ENCODE assay signal across 13 cellular contexts in the genomic region with DNA sequence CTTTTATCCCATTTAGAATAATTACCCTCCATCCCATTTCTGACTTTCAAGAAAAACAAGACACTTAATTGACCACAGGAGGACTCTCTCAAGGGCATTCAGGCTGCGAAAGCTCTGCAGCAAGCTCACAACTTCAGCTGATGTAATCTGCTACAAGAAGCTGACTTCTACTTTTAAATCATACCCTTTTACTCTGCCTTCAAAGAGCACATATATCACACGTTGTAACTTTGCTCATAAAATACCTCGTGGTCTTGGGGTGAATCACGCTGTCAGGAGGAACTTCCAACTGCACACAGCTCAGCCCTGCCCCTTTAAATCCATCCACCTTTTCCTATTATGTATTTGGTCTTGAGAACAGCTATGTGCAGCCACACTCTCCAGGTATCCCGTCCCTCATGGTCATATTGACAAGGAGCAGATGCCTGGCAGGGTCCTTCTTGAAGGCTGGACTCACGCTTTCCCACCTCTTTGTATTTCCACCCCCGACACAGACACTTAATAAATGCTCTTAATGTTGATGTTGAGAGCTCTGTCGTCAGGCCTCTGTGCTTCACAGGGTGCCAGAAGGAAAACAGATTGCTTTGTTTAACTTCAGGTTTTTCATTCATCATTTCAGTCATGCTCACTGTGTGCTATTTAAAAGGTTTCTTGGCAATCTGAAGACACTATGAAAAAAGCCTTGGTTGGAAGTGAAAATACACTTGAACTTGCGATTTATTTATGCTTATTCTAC. TPM values are rescaled to one million over a fixed set of nuclear protein-coding genes. Genes with fewer than 3 reads are reported as not detected.
A peak's percentile ranks its signal among the peaks of the same experiment; 100 is the strongest.
DNase-seq lines count a peak whose midpoint lies in the region; ATAC-seq and TF ChIP-seq lines count a peak whose summit lies in the region.
"Had no signal": no experiment of that assay in that cellular context is flagged by ENCODE, and none has a peak within 500 bp of the region (broad histone marks: within the 10 kb centered on the region; RNA-seq: fewer than 3 reads in every experiment).

No MANE protein-coding gene starts in this region.

- ATAC-seq in T-helper 17 cell: no peak
- ATAC-seq in omental fat pad (ENCODE audit: low FRiP score): no peak
- no peak for ATAC-seq in GM21526 (IDR thresholded peaks at IDR 0.05; ENCODE audit: low FRiP score, unreplicated experiment)
- ATAC-seq: natural killer cell treated with Interleukin-12 subunit alpha and Interleukin-12 subunit beta and Interleukin-15 and Interleukin-18, amount 100 ng/mL, for 72 hours had no signal

- BruUV-seq in MCF 10A (replicated peaks; lab: Mats Ljungman, UMichigan): no TSS peak

- H3K27me3 Mint-ChIP-seq in MCF 10A (ENCODE audit: insufficient read depth, unreplicated experiment) (no peaks in the 10 kb centered on the region), T-helper 17 cell (no peaks in the 10 kb centered on the region)
- H3K27me3 Mint-ChIP-seq: central memory CD8-positive, alpha-beta T cell had no signal

- H3K36me3 Mint-ChIP-seq in MCF 10A (ENCODE audit: insufficient read depth, unreplicated experiment) (no peaks in the 10 kb centered on the region), T-helper 17 cell (ENCODE audit: low read depth) (peaks cover 3% of the 10 kb centered on the region)
- H3K36me3 Mint-ChIP-seq: natural killer cell treated with Interleukin-12 subunit alpha and Interleukin-12 subunit beta and Interleukin-15 and Interleukin-18, amount 100 ng/mL, for 72 hours had no signal

- H3K27me3 ChIP-seq in breast epithelium (no peaks in the 10 kb centered on the region), prostate gland (replicated peaks; ENCODE audit: insufficient read depth) (no peaks in the 10 kb centered on the region)

- no peaks in the 10 kb centered on the region for H3K9me3 Mint-ChIP-seq in MCF 10A (ENCODE audit: unreplicated experiment)
- H3K9me3 Mint-ChIP-seq: central memory CD8-positive, alpha-beta T cell; natural killer cell treated with Interleukin-12 subunit alpha and Interleukin-12 subunit beta and Interleukin-15 and Interleukin-18, amount 100 ng/mL, for 72 hours had no signal

- H3K27ac Mint-ChIP-seq in MCF 10A (ENCODE audit: low read depth, unreplicated experiment) (peak overlapping the region; percentile 68), T-helper 17 cell (peak overlapping the region; percentile 81)
- H3K27ac Mint-ChIP-seq: natural killer cell treated with Interleukin-12 subunit alpha and Interleukin-12 subunit beta and Interleukin-15 and Interleukin-18, amount 100 ng/mL, for 72 hours had no signal

- no peak overlapping the region for H3K27ac ChIP-seq in breast epithelium
- peak overlapping the region in 1 of 2 donors; percentile 16 for H3K27ac ChIP-seq in prostate gland
- H3K27ac ChIP-seq: C4-2B had no signal

- WGBS in prostate gland: 18% methylated on average over 9 of the region's 9 CpGs

- peaks cover 5% of the 10 kb centered on the region for H3K4me1 Mint-ChIP-seq in MCF 10A (ENCODE audit: insufficient read depth, unreplicated experiment)
- H3K4me1 Mint-ChIP-seq in T-helper 17 cell: peaks cover 3% of the 10 kb centered on the region

- CTCF ChIA-PET in MCF 10A (lab: Yijun Ruan, JAX): interaction anchor here (0.6 to 4.5 kb wide), 7 partner anchors 9 to 619 kb away, joined by 3 to 21 read pairs (median 4); no protein-coding TSS in a partner anchor

- H3K4me1 ChIP-seq in breast epithelium: no peaks in the 10 kb centered on the region
- H3K4me1 ChIP-seq in prostate gland (replicated peaks): no peaks in the 10 kb centered on the region

- no peak overlapping the region for H3K4me3 Mint-ChIP-seq in MCF 10A (ENCODE audit: unreplicated experiment)
- H3K4me3 Mint-ChIP-seq in T-helper 17 cell: no peak overlapping the region
- H3K4me3 Mint-ChIP-seq: central memory CD8-positive, alpha-beta T cell; natural killer cell treated with Interleukin-12 subunit alpha and Interleukin-12 subunit beta and Interleukin-15 and Interleukin-18, amount 100 ng/mL, for 72 hours had no signal

- H3K36me3 ChIP-seq in breast epithelium: no peaks in the 10 kb centered on the region
- no peaks in the 10 kb centered on the region for H3K36me3 ChIP-seq in prostate gland

- POLR2A ChIA-PET in MCF 10A (lab: Yijun Ruan, JAX): interaction anchor here (2.2 kb wide), 1 partner anchor 12 kb away, joined by 11 read pairs; no protein-coding TSS in a partner anchor

- intact Hi-C loops in MCF 10A (cut with micrococcal nuclease): no loop called here
- intact Hi-C loops in breast epithelium (cut with DNase I; ENCODE audit: low total_unique reads): no loop called here
- intact Hi-C loops in prostate gland (cut with DNase I): loop anchor here (5.0 to 10.0 kb wide), 3 partner anchors 450 to 650 kb away; partner anchors contain the start of gene MIOS

- DNase-seq in MCF 10A (ENCODE audit: unreplicated experiment) (no peak), breast epithelium (ENCODE audit: low spot score in 2 of 2) (no peak), T-helper 17 cell (no peak), kidney glomerular epithelial cell (lab: John Stamatoyannopoulos, UW) (peak; percentile 6), omental fat pad (ENCODE audit: low spot score) (no peak), globus pallidus (ENCODE audit: low spot score) (no peak), prostate gland (ENCODE audit: low spot score) (no peak)
- DNase-seq: NCI-H1436, SW 1271 had no signal

- H3K4me3 ChIP-seq in breast epithelium: no peak overlapping the region
- no peak overlapping the region for H3K4me3 ChIP-seq in prostate gland

- TF ChIP-seq POLR2A in breast epithelium (IDR thresholded peaks at IDR 0.05) (no peak), prostate gland (IDR thresholded peaks at IDR 0.05) (no peak)

- no peak for TF ChIP-seq CTCF in MCF 10A (IDR thresholded peaks at IDR 0.05; ENCODE audit: unreplicated experiment)
- no peak for TF ChIP-seq CTCF in breast epithelium (IDR thresholded peaks at IDR 0.05)
- no peak for TF ChIP-seq CTCF in omental fat pad (IDR thresholded peaks at IDR 0.05)
- TF ChIP-seq CTCF in prostate gland (IDR thresholded peaks at IDR 0.05): no peak

- H3K9me3 ChIP-seq in breast epithelium: no peaks in the 10 kb centered on the region
- H3K9me3 ChIP-seq in T-helper 17 cell (ENCODE audit: control insufficient read depth, low read length, poor library complexity, severe bottlenecking): no peaks in the 10 kb centered on the region
- H3K9me3 ChIP-seq in prostate gland: no peaks in the 10 kb centered on the region

RNA-seq across cellular contexts. Expression of gene ICA1, which starts 47.6 kb away (rescaled TPM):
- total RNA-seq in MCF 10A (2022) (26.3 and 31.5 TPM in 2 replicates), breast epithelium (10 to 100 TPM; 22.1 to 70.1 (median 45.7) TPM), T-helper 17 cell (10 to 100 TPM in 1 of 2 donors, 1 to 10 TPM in 1; 4.5 to 12.8 TPM), omental fat pad (10 to 100 TPM in 3 of 4 donors, 1 to 10 TPM in 1; 9.7 to 61.8 (median 31.6) TPM), prostate gland (10 to 100 TPM; 49.1 to 51.0 TPM)
